ENCODE assay signal across 16 cellular contexts in the genomic region with DNA sequence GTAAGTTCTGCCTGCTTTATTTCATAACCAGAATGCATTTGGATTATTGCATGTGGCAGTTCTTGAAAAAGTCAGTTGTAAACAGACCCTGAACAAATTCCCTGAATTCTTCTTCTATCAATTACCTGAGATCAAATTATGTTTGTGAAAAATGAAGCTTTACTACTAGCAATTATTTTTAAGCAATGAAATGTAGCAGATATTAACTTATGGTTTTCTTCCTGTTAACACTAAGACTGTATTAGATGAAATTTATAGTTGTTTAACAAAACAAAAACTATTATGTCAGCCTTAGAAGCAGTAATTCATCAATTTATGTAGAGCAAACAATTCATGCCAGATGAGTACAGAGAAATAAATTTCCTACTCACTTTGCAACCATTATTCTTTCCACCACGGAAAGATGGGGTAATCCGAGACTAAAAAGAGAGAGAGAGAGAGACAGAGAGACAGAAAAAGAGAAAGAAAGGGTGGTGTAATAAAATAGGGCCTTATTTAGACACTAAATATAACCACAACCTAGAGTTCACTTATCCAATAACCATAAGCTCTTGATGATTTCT.
"Had no signal": no experiment of that assay in that cellular context is flagged by ENCODE, and none has a peak within 500 bp of the region (broad histone marks: within the 10 kb centered on the region; RNA-seq: fewer than 3 reads in every experiment).

No MANE protein-coding gene starts in this region.

- H3K27ac Mint-ChIP-seq: activated CD4-positive, alpha-beta T cell treated with anti-CD3 and anti-CD28 coated beads, Interleukin-2, amount 10 ng/mL, durations not matched to agents 7 days and 5 days; neural progenitor cell; T-helper 2 cell treated with Interferon-gamma antibody and Interleukin-4, amounts not matched to agents 5 μg/mL and 100 μg/mL, for 36 hours had no signal

- H3K27me3 ChIP-seq: adrenal gland, cardiac muscle cell, dorsolateral prefrontal cortex, neural progenitor cell, upper lobe of right lung had no signal

- H3K9me3 ChIP-seq: adrenal gland, psoas muscle, upper lobe of right lung had no signal

- H3K27me3 Mint-ChIP-seq: activated CD4-positive, alpha-beta T cell treated with anti-CD3 and anti-CD28 coated beads, Interleukin-2, amount 10 ng/mL, durations not matched to agents 7 days and 5 days had no signal

- H3K4me1 ChIP-seq: neural progenitor cell, psoas muscle had no signal

- H3K36me3 ChIP-seq: adrenal gland, cardiac muscle cell, neural progenitor cell, upper lobe of right lung had no signal

- DNase-seq: activated CD4-positive, alpha-beta T cell treated with anti-CD3 and anti-CD28 coated beads, Interleukin-2, amount 10 ng/mL, durations not matched to agents 7 days and 5 days; activated CD8-positive, alpha-beta memory T cell treated with anti-CD3 and anti-CD28 coated beads for 24 hours; activated naive CD4-positive, alpha-beta T cell; dorsolateral prefrontal cortex; hippocampal formation; psoas muscle; stimulated activated CD4-positive, alpha-beta T cell treated with anti-CD3 and anti-CD28 coated beads, Interleukin-4, amount 100 ng/mL, for 4 hours; stimulated activated CD8-positive, alpha-beta memory T cell treated with anti-CD3 and anti-CD28 coated beads, Interleukin-4, amount 100 ng/mL, for 48 hours; stimulated activated naive CD8-positive, alpha-beta T cell treated with anti-CD3 and anti-CD28 coated beads, Interleukin-15, Interleukin-2, amounts not matched to agents 100 U/mL and 50 U/mL, for 24 hours; upper lobe of right lung had no signal

- H3K4me3 ChIP-seq: adrenal gland, cardiac muscle cell, dorsolateral prefrontal cortex, neural progenitor cell, psoas muscle, smooth muscle cell, upper lobe of right lung had no signal

- H3K27ac ChIP-seq: adrenal gland, cardiac muscle cell, dorsolateral prefrontal cortex, neural progenitor cell, psoas muscle, upper lobe of right lung had no signal

- H3K4me3 Mint-ChIP-seq: activated CD4-positive, alpha-beta T cell treated with anti-CD3 and anti-CD28 coated beads, Interleukin-2, amount 10 ng/mL, durations not matched to agents 7 days and 5 days; activated T-helper 1 cell treated with anti-CD3 and anti-CD28 coated beads, Interleukin-12 subunit alpha, Interleukin-12 subunit beta, Interleukin-2, Interleukin-4 antibody, amounts not matched to agents 30 ng/mL and 10 ng/mL and 1 ng/mL, durations not matched to agents 14 hours and 24 hours and 36 hours; neural progenitor cell; T-helper 2 cell treated with Interferon-gamma antibody and Interleukin-4, amounts not matched to agents 5 μg/mL and 100 μg/mL, for 36 hours had no signal
